In the genomic region with DNA sequence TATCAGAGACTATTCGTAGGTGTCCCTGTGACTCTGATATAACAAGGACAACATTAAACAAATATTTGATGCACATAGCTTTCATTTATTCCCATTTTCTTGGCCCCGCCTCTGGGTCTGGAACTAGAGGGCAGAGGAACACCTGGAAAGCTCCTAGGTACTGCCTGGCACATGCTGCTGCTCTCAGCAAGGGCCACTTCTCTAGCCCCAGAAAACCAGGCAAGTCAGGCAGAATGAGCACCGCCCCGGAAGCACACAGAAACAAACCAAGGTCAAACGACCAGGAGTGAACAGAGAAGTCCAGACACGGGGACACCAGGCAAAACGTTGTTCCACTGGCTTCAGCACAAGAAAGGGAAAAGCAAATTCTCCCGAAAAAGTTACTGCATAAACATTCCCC, we compare ENCODE assay signal across 14 cellular contexts.
DNase-seq lines count a peak whose midpoint lies in the region; ATAC-seq and TF ChIP-seq lines count a peak whose summit lies in the region.
"Had no signal": no experiment of that assay in that cellular context is flagged by ENCODE, and none has a peak within 500 bp of the region (broad histone marks: within the 10 kb centered on the region; RNA-seq: fewer than 3 reads in every experiment).

No MANE protein-coding gene starts in this region.

- CTCF ChIA-PET in SK-N-SH (lab: Yijun Ruan, JAX) = interaction anchor here (1.0 to 3.4 kb wide), 6 partner anchors 11 to 341 kb away, joined by 3 to 17 read pairs (median 5); no protein-coding TSS in a partner anchor

- DNase-seq in SK-N-SH (peak; percentile 55), esophagus muscularis mucosa (ENCODE audit: extremely low spot score) (no peak), osteocyte (ENCODE audit: extremely low spot score, unreplicated experiment) (peak; percentile 57), testis (peak; percentile 47), medulla oblongata (ENCODE audit: extremely low spot score) (no peak), GM13977 (ENCODE audit: low spot score) (no peak), colonic mucosa (no peak)
- DNase-seq: C1 segment of cervical spinal cord, DMS79 treated with DMSO at 0.1 percent for 48 hours, H7, NCI-H1105, NCI-H2081 had no signal

- H3K9me2 ChIP-seq in SK-N-SH = no peaks in the 10 kb centered on the region

- no peak overlapping the region for H3K27ac Mint-ChIP-seq in osteocyte (ENCODE audit: unreplicated experiment)

- no peaks in the 10 kb centered on the region for H4K20me1 ChIP-seq in SK-N-SH (ENCODE audit: insufficient read depth)

- no peaks in the 10 kb centered on the region for H3K36me3 Mint-ChIP-seq in osteocyte (ENCODE audit: unreplicated experiment)

- peaks cover 0 to 11% of the 10 kb centered on the region in 2 experiments for H3K36me3 ChIP-seq in SK-N-SH (replicated peaks in 1 of 2; ENCODE audit: control insufficient read depth in 1 of 2, insufficient read depth in 2 of 2, low read length in 1 of 2)
- H3K36me3 ChIP-seq in esophagus muscularis mucosa = peaks cover 0 to 4% (median 2%) of the 10 kb centered on the region in 4 donors
- no peaks in the 10 kb centered on the region for H3K36me3 ChIP-seq in testis (ENCODE audit: low read depth, missing control alignments)
- no peaks in the 10 kb centered on the region for H3K36me3 ChIP-seq in colonic mucosa

- no peak overlapping the region for H3K4me3 Mint-ChIP-seq in osteocyte (ENCODE audit: unreplicated experiment)

- in situ Hi-C loops in GM13977 (cut with MboI; ENCODE audit: low pct_unique_long_range_greater_than_20kb, low sequenced_read_pairs, unreplicated experiment) = no loop called here

- peaks cover 7% of the 10 kb centered on the region for H3K4me1 Mint-ChIP-seq in osteocyte (ENCODE audit: unreplicated experiment)

- POLR2A ChIA-PET in SK-N-SH (lab: Yijun Ruan, JAX) = interaction anchor here (0.9 to 1.2 kb wide), 6 partner anchors 12 to 358 kb away, joined by 3 read pairs; no protein-coding TSS in a partner anchor

- H3K79me2 ChIP-seq in SK-N-SH (ENCODE audit: insufficient read depth) = no peaks in the 10 kb centered on the region

- H3K27me3 ChIP-seq in SK-N-SH (ENCODE audit: insufficient read depth) = no peaks in the 10 kb centered on the region
- H3K27me3 ChIP-seq in esophagus muscularis mucosa = no peaks in the 10 kb centered on the region
- H3K27me3 ChIP-seq in testis = no peaks in the 10 kb centered on the region
- no peaks in the 10 kb centered on the region for H3K27me3 ChIP-seq in colonic mucosa

- H3K4me3 ChIP-seq in SK-N-SH (ENCODE audit: low read depth in 2 of 2, low read length in 1 of 2) (no peak overlapping the region), esophagus muscularis mucosa (no peak overlapping the region), testis (no peak overlapping the region), colonic mucosa (no peak overlapping the region)

- H3F3A ChIP-seq in SK-N-SH (replicated peaks; ENCODE audit: insufficient read depth) = no peaks in the 10 kb centered on the region

- TF ChIP-seq POLR2A in esophagus muscularis mucosa (IDR thresholded peaks at IDR 0.05; ENCODE audit: low read depth) = no peak
- TF ChIP-seq POLR2A in testis (IDR thresholded peaks at IDR 0.05) = no peak

- H3K9ac ChIP-seq in SK-N-SH = no peak overlapping the region
- no peak overlapping the region for H3K9ac ChIP-seq in colonic mucosa (ENCODE audit: low read depth in 2 of 2, low read length in 2 of 2)

- TF ChIP-seq CTCF in SK-N-SH (IDR thresholded peaks at IDR 0.05) (no peak), esophagus muscularis mucosa (IDR thresholded peaks at IDR 0.05) (no peak), osteocyte (IDR thresholded peaks at IDR 0.05) (no peak), testis (IDR thresholded peaks at IDR 0.05) (no peak), GM13977 (IDR thresholded peaks at IDR 0.05; ENCODE audit: extremely low read depth, insufficient read depth, missing control alignments) (no peak), colonic mucosa (IDR thresholded peaks at IDR 0.05) (no peak)

- no peak for ATAC-seq in HG03025 (IDR thresholded peaks at IDR 0.05; ENCODE audit: low FRiP score, unreplicated experiment)
- ATAC-seq: Panc1 had no signal

- no peak for TF ChIP-seq EP300 in SK-N-SH (IDR thresholded peaks at IDR 0.05; ENCODE audit: borderline replicate concordance in 1 of 2, low read depth in 1 of 2, low read length in 1 of 2)
- no peak for TF ChIP-seq EP300 in esophagus muscularis mucosa (IDR thresholded peaks at IDR 0.05)

- 57% methylated on average over 8 of the region's 8 CpGs for WGBS in SK-N-SH (ENCODE audit: low lambda C conversion rate)
- WGBS in esophagus muscularis mucosa = 69% methylated on average over 8 of the region's 8 CpGs
- WGBS in testis, 2 donors = 45 to 56% methylated on average over 8 of the region's 8 CpGs

- H2AFZ ChIP-seq in SK-N-SH (ENCODE audit: low read depth) = no peak overlapping the region

- no peaks in the 10 kb centered on the region for H3K27me3 Mint-ChIP-seq in osteocyte (ENCODE audit: unreplicated experiment)

- peaks cover 0 to 21% of the 10 kb centered on the region in 2 experiments; a peak in 2 of 4 replicates for H3K4me1 ChIP-seq in SK-N-SH (ENCODE audit: control insufficient read depth in 1 of 2, insufficient read depth in 2 of 2, low read depth in 1 of 2, low read length in 1 of 2)
- peaks cover 15 to 47% (median 31%) of the 10 kb centered on the region in 4 donors for H3K4me1 ChIP-seq in esophagus muscularis mucosa
- H3K4me1 ChIP-seq in testis = peaks cover 21% of the 10 kb centered on the region
- H3K4me1 ChIP-seq in colonic mucosa = no peaks in the 10 kb centered on the region

- no peak overlapping the region for H3K4me2 ChIP-seq in SK-N-SH

- no peaks in the 10 kb centered on the region for H3K9me3 Mint-ChIP-seq in osteocyte (ENCODE audit: unreplicated experiment)

- H3K9me3 ChIP-seq in SK-N-SH = no peaks in the 10 kb centered on the region
- H3K9me3 ChIP-seq in esophagus muscularis mucosa = no peaks in the 10 kb centered on the region
- H3K9me3 ChIP-seq in testis = no peaks in the 10 kb centered on the region
- H3K9me3 ChIP-seq in colonic mucosa = no peaks in the 10 kb centered on the region

- no peak for TF ChIP-seq RAD21 in SK-N-SH (IDR thresholded peaks at IDR 0.05; ENCODE audit: low read length)

- peak overlapping the region in 1 of 2 experiments; percentile 81; a peak in 2 of 4 replicates for H3K27ac ChIP-seq in SK-N-SH (ENCODE audit: low read depth in 2 of 2, low read length in 1 of 2)
- H3K27ac ChIP-seq in esophagus muscularis mucosa (replicated peaks in 1 of 4) = peak overlapping the region in 3 of 4 donors; percentile 20 to 54 (median 37)
- H3K27ac ChIP-seq in testis = no peak overlapping the region
- H3K27ac ChIP-seq in colonic mucosa = no peak overlapping the region

- intact Hi-C loops in esophagus muscularis mucosa (cut with DNase I) = no loop called here
- intact Hi-C loops in testis (cut with DNase I; ENCODE audit: low total_unique reads) = no loop called here
- intact Hi-C loops in colonic mucosa (cut with DNase I) = no loop called here

TF ChIP-seq in SK-N-SH, 30 proteins besides CTCF, POLR2A, EP300 and RAD21:
- peak; percentile 17; the same call in 1 of the 2 replicates for TF ChIP-seq MXI1 (IDR thresholded peaks at IDR 0.05; ENCODE audit: low read depth, low read length)
- no peak for TF ChIP-seq POLR2AphosphoS5 (IDR thresholded peaks at IDR 0.05; ENCODE audit: low read depth, low read length)
TF ChIP-seq in SK-N-SH: peak in this region for 1.

Comparison
In these comparisons a context has a peak if more than half of its experiments do, and no peak if none do; other contexts are left out.
1. DNase-seq: peak in SK-N-SH (single experiment), osteocyte (single experiment) and testis (single experiment); none in esophagus muscularis mucosa (single experiment), medulla oblongata (single experiment), GM13977 (single experiment) and colonic mucosa (single experiment).
2. H3K27ac ChIP-seq: peak in esophagus muscularis mucosa (3 of 4); none in testis (0 of 2) and colonic mucosa (single experiment).